ENCODE assay signal across 8 cellular contexts in genomic region chrX:73562458-73562857, GRCh38. TPM values are rescaled to one million over a fixed set of nuclear protein-coding genes. Genes with fewer than 3 reads are reported as not detected.
A peak's percentile ranks its signal among the peaks of the same experiment; 100 is the strongest.
DNase-seq lines count a peak whose midpoint lies in the region; ATAC-seq, FAIRE-seq and TF ChIP-seq lines count a peak whose summit lies in the region.

No MANE protein-coding gene starts in this region.

- no peak for ATAC-seq in activated T-cell treated with anti-CD3 and anti-CD28 coated beads, Interleukin-2, amount 50 U/mL, for 4 hours

- H3K27me3 Mint-ChIP-seq in activated T-cell treated with anti-CD3 and anti-CD28 coated beads, Interleukin-2, amount 50 U/mL, for 4 hours (ENCODE audit: low read depth), result no peaks in the 10 kb centered on the region

- TF ChIP-seq POLR2A in erythroblast (IDR thresholded peaks at IDR 0.05; ENCODE audit: low read length), result no peak
- no peak for TF ChIP-seq POLR2A in GM12892 (IDR thresholded peaks at IDR 0.05; ENCODE audit: low read depth, low read length)

- no peaks in the 10 kb centered on the region for H3K36me3 Mint-ChIP-seq in activated T-cell treated with anti-CD3 and anti-CD28 coated beads, Interleukin-2, amount 50 U/mL, for 4 hours (ENCODE audit: insufficient read depth)

- no peaks in the 10 kb centered on the region for H3K9me3 Mint-ChIP-seq in activated T-cell treated with anti-CD3 and anti-CD28 coated beads, Interleukin-2, amount 50 U/mL, for 4 hours

- FAIRE-seq in GM12892 (lab: Jason Lieb, UNC), result no peak

- peaks cover 19% of the 10 kb centered on the region for H3K4me1 Mint-ChIP-seq in activated T-cell treated with anti-CD3 and anti-CD28 coated beads, Interleukin-2, amount 50 U/mL, for 4 hours (ENCODE audit: low read depth)

- DNase-seq in activated T-cell treated with anti-CD3 and anti-CD28 coated beads, Interleukin-2, amount 50 U/mL, for 4 hours, result no peak
- no peak for DNase-seq in activated T-cell treated with anti-CD3 and anti-CD28 coated beads, Interleukin-2, amount 50 U/mL, for 48 hours
- DNase-seq in OCI-M1 (lab: John Stamatoyannopoulos, UW), result peak; percentile 20
- DNase-seq in erythroblast (lab: John Stamatoyannopoulos, UW), result peak; percentile 12 to 38
- peak; percentile 7 for DNase-seq in pons (ENCODE audit: low spot score)
- DNase-seq in GM12892 (ENCODE audit: insufficient read length), result no peak
- DNase-seq in UCSD-AML1 (lab: John Stamatoyannopoulos, UW; ENCODE audit: unreplicated experiment), result no peak
- no peak for DNase-seq in NCI-H2196 (lab: John Stamatoyannopoulos, UW; ENCODE audit: unreplicated experiment)

- peak overlapping the region; percentile 92 for H3K4me3 Mint-ChIP-seq in activated T-cell treated with anti-CD3 and anti-CD28 coated beads, Interleukin-2, amount 50 U/mL, for 4 hours

RNA-seq across cellular contexts. Expression of gene CHIC1, which starts 0.5 kb away (rescaled TPM):
- total RNA-seq in activated T-cell treated with anti-CD3 and anti-CD28 coated beads, Interleukin-2, amount 50 U/mL, for 4 hours, result 10 to 100 TPM in 1 of 3 donors, 1 to 10 TPM in 2; 8.0 to 10.1 (median 8.9) TPM
- polyA plus RNA-seq in GM12892 (2012; ENCODE audit: missing spikeins), result 5.2 TPM

Comparison
In these comparisons a context has a peak if more than half of its experiments do, and no peak if none do; other contexts are left out.
1. DNase-seq: peak in OCI-M1 (single experiment), erythroblast (2 of 2) and pons (single experiment); none in activated T-cell treated with anti-CD3 and anti-CD28 coated beads, Interleukin-2, amount 50 U/mL, for 4 hours (single experiment), activated T-cell treated with anti-CD3 and anti-CD28 coated beads, Interleukin-2, amount 50 U/mL, for 48 hours (0 of 2), GM12892 (single experiment), UCSD-AML1 (single experiment) and NCI-H2196 (single experiment).